In the genomic region with DNA sequence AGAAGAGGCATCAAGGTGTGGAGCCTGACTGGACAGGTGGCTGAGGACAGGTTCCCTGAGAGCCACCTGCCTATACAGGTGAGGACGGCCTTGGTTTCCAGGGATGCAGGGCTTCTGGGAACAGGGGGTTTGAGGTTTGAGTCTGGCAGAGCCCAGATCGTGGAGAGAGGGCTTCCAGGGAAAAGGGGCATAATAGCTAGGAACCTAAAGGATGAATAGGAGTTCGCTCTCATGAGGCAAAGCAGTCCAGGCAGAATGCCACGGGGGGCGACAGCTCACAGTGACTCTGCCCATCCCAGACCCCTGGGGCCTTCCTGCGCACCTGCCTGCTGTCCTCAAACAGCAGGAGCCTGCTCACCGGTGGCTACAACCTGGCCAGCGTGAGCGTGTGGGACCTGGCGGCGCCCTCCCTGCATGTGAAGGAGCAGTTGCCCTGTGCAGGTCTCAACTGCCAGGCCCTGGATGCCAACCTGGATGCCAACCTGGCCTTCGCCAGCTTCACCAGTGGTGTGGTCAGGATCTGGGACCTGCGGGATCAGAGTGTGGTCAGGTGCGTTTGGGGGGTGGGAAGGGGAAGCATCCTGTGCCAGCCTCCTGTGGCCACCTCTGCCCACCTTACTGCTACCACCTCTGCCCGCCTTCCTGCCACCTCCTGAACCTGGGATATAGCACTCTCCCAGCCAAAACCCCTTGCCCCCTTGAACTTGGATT, we compare ENCODE assay signal across 30 cellular contexts. TPM values are rescaled to one million over a fixed set of nuclear protein-coding genes. Genes with fewer than 3 reads are reported as not detected.
"Had no signal": no experiment of that assay in that cellular context is flagged by ENCODE, and none has a peak within 500 bp of the region (broad histone marks: within the 10 kb centered on the region; RNA-seq: fewer than 3 reads in every experiment).

No MANE protein-coding gene starts in this region.

- H3K9me3 ChIP-seq: SJSA1 had no signal

- H3K4me1 Mint-ChIP-seq: activated naive CD4-positive, alpha-beta T cell treated with anti-CD3 and anti-CD28 coated beads, Interleukin-2, amount 10 ng/mL, durations not matched to agents 7 days and 5 days; activated naive CD8-positive, alpha-beta T cell treated with anti-CD3 and anti-CD28 coated beads, Interleukin-2, amount 50 U/mL, for 24 hours had no signal

- H3K4me3 Mint-ChIP-seq: activated B cell treated with CpG ODN at 0.5 μM for 24 hours; activated CD4-positive, alpha-beta memory T cell treated with anti-CD3 and anti-CD28 coated beads for 36 hours; activated naive CD4-positive, alpha-beta T cell treated with anti-CD3 and anti-CD28 coated beads, Interleukin-2, amount 10 ng/mL, durations not matched to agents 7 days and 5 days; activated naive CD8-positive, alpha-beta T cell; activated naive CD8-positive, alpha-beta T cell treated with anti-CD3 and anti-CD28 coated beads, Interleukin-2, amount 50 U/mL, for 24 hours; activated T-cell treated with anti-CD3 and anti-CD28 coated beads, Interleukin-2, amount 50 U/mL, for 4 hours; brain had no signal

- H3K27ac Mint-ChIP-seq: activated B cell treated with CpG ODN at 0.5 μM for 24 hours; activated CD4-positive, alpha-beta memory T cell treated with anti-CD3 and anti-CD28 coated beads for 36 hours; activated naive CD4-positive, alpha-beta T cell treated with anti-CD3 and anti-CD28 coated beads, Interleukin-2, amount 10 ng/mL, durations not matched to agents 7 days and 5 days; activated naive CD8-positive, alpha-beta T cell; activated naive CD8-positive, alpha-beta T cell treated with anti-CD3 and anti-CD28 coated beads, Interleukin-2, amount 50 U/mL, for 24 hours had no signal

- ATAC-seq: activated naive CD8-positive, alpha-beta T cell treated with anti-CD3 and anti-CD28 coated beads, Interleukin-2, amount 50 U/mL, for 24 hours; activated T-cell treated with anti-CD3 and anti-CD28 coated beads, Interleukin-2, amount 50 U/mL, for 4 hours; Panc1 had no signal

- DNase-seq: activated B cell treated with CpG ODN at 0.5 μM for 24 hours; activated CD4-positive, alpha-beta memory T cell treated with anti-CD3 and anti-CD28 coated beads for 36 hours; activated CD4-positive, alpha-beta T cell treated with anti-CD3 and anti-CD28 coated beads for 4 hours; activated CD4-positive, alpha-beta T cell treated with anti-CD3 and anti-CD28 coated beads, Interleukin-2, amount 50 U/mL, for 1 hour; activated CD4-positive, CD25-positive, alpha-beta regulatory T cell treated with anti-CD3 and anti-CD28 coated beads, Interleukin-2, amount 50 U/mL, for 72 hours; activated CD8-positive, alpha-beta memory T cell treated with anti-CD3 and anti-CD28 coated beads, Interleukin-2, amount 50 U/mL, for 4 hours; activated effector memory CD4-positive, alpha-beta T cell treated with Interleukin-2 at 50 U/mL for 16 hours; activated naive CD4-positive, alpha-beta T cell treated with anti-CD3 and anti-CD28 coated beads, Interleukin-2, amount 10 ng/mL, durations not matched to agents 7 days and 5 days; activated naive CD8-positive, alpha-beta T cell treated with anti-CD3 and anti-CD28 coated beads, Interleukin-2, amount 50 U/mL, for 24 hours; activated T-cell treated with anti-CD3 and anti-CD28 coated beads for 4 hours; activated T-cell treated with anti-CD3 and anti-CD28 coated beads, Interleukin-2, amount 50 U/mL, for 4 hours; anterior cingulate cortex; central memory CD4-positive, alpha-beta T cell; NCI-H1105; NCI-H1417 treated with DMSO at 0.1 percent for 48 hours; NCI-H187 treated with DMSO at 0.1 percent for 48 hours; NCI-H2081 treated with DMSO at 0.1 percent for 48 hours; NCI-H345; NCI-H524 treated with DMSO at 0.1 percent for 48 hours; SHP77 treated with DMSO at 0.1 percent for 48 hours; SW 1271; T-helper 1 cell; T-helper 2 cell; T-helper 9 cell had no signal

- H3K4me3 ChIP-seq: SJSA1 had no signal

- H3K27ac ChIP-seq: SJSA1, VCaP had no signal

- H3K36me3 Mint-ChIP-seq: activated CD4-positive, alpha-beta memory T cell treated with anti-CD3 and anti-CD28 coated beads for 36 hours; activated naive CD4-positive, alpha-beta T cell treated with anti-CD3 and anti-CD28 coated beads, Interleukin-2, amount 10 ng/mL, durations not matched to agents 7 days and 5 days; activated naive CD8-positive, alpha-beta T cell; brain had no signal

- H3K36me3 ChIP-seq: SJSA1 had no signal

- H3K9me3 Mint-ChIP-seq: activated B cell treated with CpG ODN at 0.5 μM for 24 hours; activated CD4-positive, alpha-beta memory T cell treated with anti-CD3 and anti-CD28 coated beads for 36 hours; activated naive CD4-positive, alpha-beta T cell treated with anti-CD3 and anti-CD28 coated beads, Interleukin-2, amount 10 ng/mL, durations not matched to agents 7 days and 5 days; activated naive CD8-positive, alpha-beta T cell treated with anti-CD3 and anti-CD28 coated beads, Interleukin-2, amount 50 U/mL, for 24 hours; activated T-cell treated with anti-CD3 and anti-CD28 coated beads, Interleukin-2, amount 50 U/mL, for 4 hours; brain had no signal

RNA-seq across cellular contexts. Expression of a gene that starts 39.7 kb away (rescaled TPM):
- total RNA-seq: RPMI7951 had no signal
